23 cellular contexts compared by ENCODE assay signal in genomic region chr11:92879086-92879485, GRCh38.
DNase-seq lines count a peak whose midpoint lies in the region; ATAC-seq and TF ChIP-seq lines count a peak whose summit lies in the region.
"Had no signal": no experiment of that assay in that cellular context is flagged by ENCODE, and none has a peak within 500 bp of the region (broad histone marks: within the 10 kb centered on the region; RNA-seq: fewer than 3 reads in every experiment).

No MANE protein-coding gene starts in this region.

- ATAC-seq in DND-41 (ENCODE audit: insufficient read depth, low read depth): no peak
- ATAC-seq in GM23338: no peak
- no peak for ATAC-seq in WTC11
- ATAC-seq in HG03439 (IDR thresholded peaks at IDR 0.05; ENCODE audit: unreplicated experiment): no peak

- H3F3A ChIP-seq in GM23338 (replicated peaks; ENCODE audit: low read depth): no peaks in the 10 kb centered on the region

- POLR2A ChIA-PET in WTC11 (lab: Charles Lee): no interaction called here

- H3K4me1 ChIP-seq in DND-41 (ENCODE audit: insufficient read depth, low read length) (peaks cover 18% of the 10 kb centered on the region), GM23338 (ENCODE audit: insufficient read depth) (peaks cover 3% of the 10 kb centered on the region; the same call in 1 of the 2 replicates)
- H3K4me1 ChIP-seq: BE2C, BLaER1 had no signal

- H3K27me3 ChIP-seq in DND-41 (ENCODE audit: insufficient read depth, low read length, poor library complexity) (no peaks in the 10 kb centered on the region), GM23338 (ENCODE audit: insufficient read depth) (no peaks in the 10 kb centered on the region)
- H3K27me3 ChIP-seq: BE2C, BLaER1 had no signal

- H3K4me1 Mint-ChIP-seq in GM23338 (peaks cover 15% of the 10 kb centered on the region), WTC11 (peaks cover 7% of the 10 kb centered on the region; the same call in 1 of the 2 replicates), nephron progenitor cell (no peaks in the 10 kb centered on the region)
- H3K4me1 Mint-ChIP-seq: CD14-positive monocyte; CD4-positive, alpha-beta memory T cell; CD4-positive, CD25-positive, alpha-beta regulatory T cell; CD8-positive, alpha-beta memory T cell had no signal

- H3K27me3 Mint-ChIP-seq in GM23338 (ENCODE audit: insufficient read depth, low read depth, poor library complexity) (no peaks in the 10 kb centered on the region), WTC11 (ENCODE audit: low read depth) (no peaks in the 10 kb centered on the region), nephron progenitor cell (ENCODE audit: low read depth, poor library complexity) (no peaks in the 10 kb centered on the region)
- H3K27me3 Mint-ChIP-seq: CD4-positive, alpha-beta memory T cell; CD4-positive, CD25-positive, alpha-beta regulatory T cell; CD8-positive, alpha-beta memory T cell had no signal

- no peak overlapping the region for H3K9ac ChIP-seq in DND-41 (ENCODE audit: low read depth, low read length)
- H3K9ac ChIP-seq: BLaER1 had no signal

- H3K4me3 Mint-ChIP-seq in GM23338 (no peak overlapping the region), WTC11 (no peak overlapping the region), nephron progenitor cell (no peak overlapping the region)
- H3K4me3 Mint-ChIP-seq: CD14-positive monocyte; CD4-positive, alpha-beta memory T cell; CD4-positive, CD25-positive, alpha-beta regulatory T cell; CD8-positive, alpha-beta memory T cell had no signal

- H2AFZ ChIP-seq in DND-41 (ENCODE audit: low read depth, low read length) (peak overlapping the region; percentile 34; the same call in 1 of the 2 replicates), GM23338 (no peak overlapping the region)

- H3K9me3 Mint-ChIP-seq in GM23338: no peaks in the 10 kb centered on the region
- no peaks in the 10 kb centered on the region for H3K9me3 Mint-ChIP-seq in WTC11
- peaks cover 17% of the 10 kb centered on the region for H3K9me3 Mint-ChIP-seq in nephron progenitor cell
- H3K9me3 Mint-ChIP-seq: CD4-positive, alpha-beta memory T cell had no signal

- DNase-seq in DND-41 (no peak), GM23338 (ENCODE audit: low spot score) (no peak), WTC11 (ENCODE audit: low spot score) (no peak), nephron progenitor cell (no peak), NCI-H510A (lab: John Stamatoyannopoulos, UW) (no peak), DMS79 treated with DMSO at 0.1 percent for 48 hours (lab: John Stamatoyannopoulos, UW) (no peak)
- DNase-seq: 8988T; ACHN; BE2C; C1 segment of cervical spinal cord; CD4-positive, alpha-beta memory T cell; CD4-positive, CD25-positive, alpha-beta regulatory T cell; CD8-positive, alpha-beta memory T cell; COR-L47; DMS 273 treated with DMSO at 0.1 percent for 48 hours; DMS153; DMS53; DMS79; EL; GDM1 had no signal

- peaks cover 8% of the 10 kb centered on the region for H3K9me3 ChIP-seq in DND-41 (ENCODE audit: insufficient read depth, low read length, severe bottlenecking)
- H3K9me3 ChIP-seq: BE2C had no signal

- H3K4me2 ChIP-seq in DND-41 (ENCODE audit: insufficient read depth, low read length): no peak overlapping the region
- no peak overlapping the region for H3K4me2 ChIP-seq in GM23338
- H3K4me2 ChIP-seq: BLaER1 had no signal

- TF ChIP-seq CTCF in DND-41 (IDR thresholded peaks at IDR 0.05; ENCODE audit: borderline replicate concordance, extremely low read depth, low read length, poor library complexity, severe bottlenecking) (no peak), GM23338 (conservative IDR thresholded peaks at IDR 0.05; ENCODE audit: low read depth in 2 of 2) (no peak), WTC11 (IDR thresholded peaks at IDR 0.05) (no peak), nephron progenitor cell (IDR thresholded peaks at IDR 0.05) (no peak)

- peaks cover 19% of the 10 kb centered on the region for H3K36me3 Mint-ChIP-seq in GM23338 (ENCODE audit: low read depth)
- H3K36me3 Mint-ChIP-seq in WTC11: no peaks in the 10 kb centered on the region; the same call in 1 of the 2 replicates
- H3K36me3 Mint-ChIP-seq in nephron progenitor cell (ENCODE audit: low read depth): peaks cover 67% of the 10 kb centered on the region
- H3K36me3 Mint-ChIP-seq: CD14-positive monocyte; CD4-positive, alpha-beta memory T cell; CD4-positive, CD25-positive, alpha-beta regulatory T cell; CD8-positive, alpha-beta memory T cell had no signal

- no peaks in the 10 kb centered on the region for H3K79me2 ChIP-seq in DND-41 (ENCODE audit: insufficient read depth, low read length)
- no peaks in the 10 kb centered on the region for H3K79me2 ChIP-seq in GM23338 (replicated peaks; ENCODE audit: insufficient read depth)

- H3K36me3 ChIP-seq in DND-41 (ENCODE audit: insufficient read depth, low read length) (no peaks in the 10 kb centered on the region), GM23338 (ENCODE audit: insufficient read depth) (0 out of 2 replicates have a peak, but pooled peaks cover 4% of the 10 kb centered on the region)
- H3K36me3 ChIP-seq: BE2C, BLaER1 had no signal

- no peak overlapping the region for H3K27ac ChIP-seq in DND-41 (ENCODE audit: low read length)
- H3K27ac ChIP-seq in GM23338 (ENCODE audit: low read depth): no peak overlapping the region
- H3K27ac ChIP-seq: BLaER1 had no signal

- peak overlapping the region; percentile 78 for H3K27ac Mint-ChIP-seq in GM23338
- peak overlapping the region; percentile 46 for H3K27ac Mint-ChIP-seq in WTC11
- peak overlapping the region; percentile 74 for H3K27ac Mint-ChIP-seq in nephron progenitor cell
- H3K27ac Mint-ChIP-seq: CD14-positive monocyte; CD4-positive, alpha-beta memory T cell; CD4-positive, CD25-positive, alpha-beta regulatory T cell; CD8-positive, alpha-beta memory T cell had no signal

- H3K9me2 ChIP-seq in GM23338 (ENCODE audit: insufficient read depth): no peaks in the 10 kb centered on the region

- H4K20me1 ChIP-seq in DND-41 (ENCODE audit: insufficient read depth, low read length) (no peaks in the 10 kb centered on the region), GM23338 (replicated peaks; ENCODE audit: insufficient read depth) (no peaks in the 10 kb centered on the region)
- H4K20me1 ChIP-seq: BLaER1 had no signal

- H3K4me3 ChIP-seq in DND-41 (ENCODE audit: low read depth in 1 of 2, low read length in 2 of 2) (no peak overlapping the region), GM23338 (no peak overlapping the region)
- H3K4me3 ChIP-seq: BLaER1 had no signal

- CTCF ChIA-PET in WTC11 (lab: Charles Lee): no interaction called here

TF ChIP-seq in GM23338, 12 proteins besides CTCF, POLR2A, EP300 and RAD21 (continues in another document):
- TF ChIP-seq EZH2phosphoT487 (IDR thresholded peaks at IDR 0.05; ENCODE audit: unreplicated experiment) (no peak), STAT1 (IDR thresholded peaks at IDR 0.05; ENCODE audit: unreplicated experiment) (no peak)

TF ChIP-seq in WTC11, 78 proteins besides CTCF, POLR2A, EP300 and RAD21:
- TF ChIP-seq TCF7 (CRISPR knock-in tag; IDR thresholded peaks at IDR 0.05; ENCODE audit: low read depth) (no peak), OVOL2 (CRISPR knock-in tag; IDR thresholded peaks at IDR 0.05; ENCODE audit: borderline replicate concordance) (no peak)
